In genomic region chr15:41543521-41543870, GRCh38 we compare ENCODE assay signal across 1 cellular context.
TF ChIP-seq lines count a peak whose summit lies in the region.

No MANE protein-coding gene starts in this region.

TF ChIP-seq in endothelial cell of umbilical vein, 7 proteins besides CTCF, POLR2A, EP300 and RAD21:
- no peak for TF ChIP-seq POLR2AphosphoS5 (IDR thresholded peaks at IDR 0.05; ENCODE audit: insufficient read depth, low read depth, low read length)
- TF ChIP-seq JUN (IDR thresholded peaks at IDR 0.05; ENCODE audit: borderline replicate concordance, insufficient read depth, insufficient read length, low read depth) = no peak
